ENCODE assay signal across 8 cellular contexts in genomic region chr1:46616277-46617107, GRCh38. TPM values are rescaled to one million over a fixed set of nuclear protein-coding genes. Genes with fewer than 3 reads are reported as not detected.
A peak's percentile ranks its signal among the peaks of the same experiment; 100 is the strongest.
DNase-seq lines count a peak whose midpoint lies in the region; ATAC-seq and TF ChIP-seq lines count a peak whose summit lies in the region.

Gene MOB3C, minus strand, starts transcription at chr1:46616811. Its CDS starts 3,490 bp downstream, at chr1:46613321.

- H3K9me3 ChIP-seq in AG04450 (ENCODE audit: control insufficient read depth, insufficient read depth, low read length) (no peaks in the 10 kb centered on the region; the same call in 1 of the 2 replicates), SJSA1 (replicated peaks) (no peaks in the 10 kb centered on the region)

- peak; percentile 55 for DNase-seq in AG04450 (ENCODE audit: low read depth, low spot score)
- peak; percentile 82 to 83 for DNase-seq in SJSA1 (ENCODE audit: low read depth in 1 of 2, low spot score in 2 of 2)
- DNase-seq in activated naive CD4-positive, alpha-beta T cell treated with anti-CD3 and anti-CD28 coated beads, Interleukin-2, amount 50 U/mL, for 16 hours = peak; percentile 71
- peak; percentile 72 for DNase-seq in globus pallidus (ENCODE audit: low spot score)
- DNase-seq in omental fat pad (ENCODE audit: low spot score) = peak; percentile 74

- peak within 1 kb of the TSS; percentile 89 for H3K4me3 ChIP-seq in AG04450 (ENCODE audit: low read depth, low read length)
- H3K4me3 ChIP-seq in SJSA1 = peak within 1 kb of the TSS; percentile 78

- peak within 1 kb of the TSS; percentile 81 for H3K27ac ChIP-seq in AG04450 (ENCODE audit: low read depth, low read length)
- H3K27ac ChIP-seq in SJSA1 = peak within 1 kb of the TSS; percentile 62
- peak within 1 kb of the TSS; percentile 71 for H3K27ac ChIP-seq in temporal lobe (ENCODE audit: low read depth, low read length)

- H3K4me1 ChIP-seq in SJSA1 (replicated peaks) = peaks cover 23% of the 10 kb centered on the region

- H3K36me3 ChIP-seq in SJSA1 = peaks cover 11% of the 10 kb centered on the region

- POLR2A ChIA-PET in AG04450 (lab: Yijun Ruan, JAX) = interaction anchor here (0.5 to 3.7 kb wide), 7 partner anchors 10 to 1313 kb away, joined by 3 to 21 read pairs (median 5); partner anchors contain the start of genes ATPAF1 and MKNK1

- no peaks in the 10 kb centered on the region for H3K27me3 ChIP-seq in AG04450 (ENCODE audit: control insufficient read depth, insufficient read depth, low read length)
- H3K27me3 ChIP-seq in SJSA1 (replicated peaks) = no peaks in the 10 kb centered on the region

- no peak for TF ChIP-seq CTCF in AG04450 (IDR thresholded peaks at IDR 0.05; ENCODE audit: low read depth, low read length)
- TF ChIP-seq CTCF in omental fat pad (IDR thresholded peaks at IDR 0.05) = no peak

- peak; percentile 71 for ATAC-seq in GM18909 (IDR thresholded peaks at IDR 0.05; ENCODE audit: poor library complexity, unreplicated experiment)
- ATAC-seq in HG03159 (IDR thresholded peaks at IDR 0.05; ENCODE audit: unreplicated experiment) = peak; percentile 63
- peak; percentile 89 for ATAC-seq in omental fat pad (ENCODE audit: low FRiP score)

- CTCF ChIA-PET in AG04450 (lab: Charles Lee) = interaction anchor here (2.8 kb wide), 1 partner anchor 109 kb away, joined by 11 read pairs; no protein-coding TSS in a partner anchor

RNA-seq across cellular contexts. Expression of gene MOB3C, which starts in this region (rescaled TPM):
- 11.9 and 13.0 TPM in 2 replicates for polyA plus RNA-seq in AG04450 (2011; rRNA removed)
- polyA minus RNA-seq in AG04450 (2011; rRNA and poly(A)+ RNA removed) = 13.4 and 15.8 TPM in 2 replicates
- 5.0 TPM in 2 replicates for total RNA-seq in SJSA1 (2014; rRNA removed; shearing (Covaris generic))
- 10 to 100 TPM; 24.7 to 30.0 (median 28.9) TPM for total RNA-seq in omental fat pad
- 2.2 TPM for total RNA-seq in temporal lobe

Comparison
In these comparisons a context has a peak if more than half of its experiments do, and no peak if none do; other contexts are left out.
1. Peak in every context shown above with its lines: DNase-seq, ATAC-seq, H3K4me3 ChIP-seq and H3K27ac ChIP-seq.